3 cellular contexts compared by ENCODE assay signal in genomic region chr10:88898727-88899126, GRCh38.
A peak's percentile ranks its signal among the peaks of the same experiment; 100 is the strongest.
TF ChIP-seq lines count a peak whose summit lies in the region.

No MANE protein-coding gene starts in this region.

TF ChIP-seq in SK-N-SH, 30 proteins besides CTCF, POLR2A, EP300 and RAD21:
- TF ChIP-seq USF2 (IDR thresholded peaks at IDR 0.05; ENCODE audit: borderline replicate concordance, low read depth, low read length) (no peak), YY1 (IDR thresholded peaks at IDR 0.05; ENCODE audit: low read depth) (0 out of 2 replicates have a peak, but pooled peaks have one; percentile 22), ZBTB33 (IDR thresholded peaks at IDR 0.05; ENCODE audit: borderline replicate concordance, low read depth) (no peak)

TF ChIP-seq in SK-N-SH treated with all-trans-retinoic acid at 6 μM for 48 hours, 23 proteins besides CTCF, POLR2A, EP300 and RAD21:
- TF ChIP-seq SNAI2 (CRISPR knock-in tag; IDR thresholded peaks at IDR 0.05) (no peak), PPARA (CRISPR knock-in tag; IDR thresholded peaks at IDR 0.05; ENCODE audit: borderline replicate concordance) (no peak), ARNTL (CRISPR knock-in tag; IDR thresholded peaks at IDR 0.05; ENCODE audit: borderline replicate concordance, low read depth) (no peak), TCF4 (CRISPR knock-in tag; IDR thresholded peaks at IDR 0.05; ENCODE audit: borderline replicate concordance) (no peak)
- TF ChIP-seq, protein P1, sequence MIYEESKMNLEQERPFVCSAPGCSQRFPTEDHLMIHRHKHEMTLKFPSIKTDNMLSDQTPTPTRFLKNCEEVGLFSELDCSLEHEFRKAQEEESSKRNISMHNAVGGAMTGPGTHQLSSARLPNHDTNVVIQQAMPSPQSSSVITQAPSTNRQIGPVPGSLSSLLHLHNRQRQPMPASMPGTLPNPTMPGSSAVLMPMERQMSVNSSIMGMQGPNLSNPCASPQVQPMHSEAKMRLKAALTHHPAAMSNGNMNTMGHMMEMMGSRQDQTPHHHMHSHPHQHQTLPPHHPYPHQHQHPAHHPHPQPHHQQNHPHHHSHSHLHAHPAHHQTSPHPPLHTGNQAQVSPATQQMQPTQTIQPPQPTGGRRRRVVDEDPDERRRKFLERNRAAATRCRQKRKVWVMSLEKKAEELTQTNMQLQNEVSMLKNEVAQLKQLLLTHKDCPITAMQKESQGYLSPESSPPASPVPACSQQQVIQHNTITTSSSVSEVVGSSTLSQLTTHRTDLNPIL (CRISPR knock-in tag; IDR thresholded peaks at IDR 0.05; ENCODE audit: low read depth), result no peak
TF ChIP-seq in SK-N-SH treated with all-trans-retinoic acid at 6 μM for 48 hours: peak in this region for 0.

TF ChIP-seq in HCT116, 20 proteins besides CTCF, POLR2A, EP300 and RAD21:
- TF ChIP-seq, protein P2, sequence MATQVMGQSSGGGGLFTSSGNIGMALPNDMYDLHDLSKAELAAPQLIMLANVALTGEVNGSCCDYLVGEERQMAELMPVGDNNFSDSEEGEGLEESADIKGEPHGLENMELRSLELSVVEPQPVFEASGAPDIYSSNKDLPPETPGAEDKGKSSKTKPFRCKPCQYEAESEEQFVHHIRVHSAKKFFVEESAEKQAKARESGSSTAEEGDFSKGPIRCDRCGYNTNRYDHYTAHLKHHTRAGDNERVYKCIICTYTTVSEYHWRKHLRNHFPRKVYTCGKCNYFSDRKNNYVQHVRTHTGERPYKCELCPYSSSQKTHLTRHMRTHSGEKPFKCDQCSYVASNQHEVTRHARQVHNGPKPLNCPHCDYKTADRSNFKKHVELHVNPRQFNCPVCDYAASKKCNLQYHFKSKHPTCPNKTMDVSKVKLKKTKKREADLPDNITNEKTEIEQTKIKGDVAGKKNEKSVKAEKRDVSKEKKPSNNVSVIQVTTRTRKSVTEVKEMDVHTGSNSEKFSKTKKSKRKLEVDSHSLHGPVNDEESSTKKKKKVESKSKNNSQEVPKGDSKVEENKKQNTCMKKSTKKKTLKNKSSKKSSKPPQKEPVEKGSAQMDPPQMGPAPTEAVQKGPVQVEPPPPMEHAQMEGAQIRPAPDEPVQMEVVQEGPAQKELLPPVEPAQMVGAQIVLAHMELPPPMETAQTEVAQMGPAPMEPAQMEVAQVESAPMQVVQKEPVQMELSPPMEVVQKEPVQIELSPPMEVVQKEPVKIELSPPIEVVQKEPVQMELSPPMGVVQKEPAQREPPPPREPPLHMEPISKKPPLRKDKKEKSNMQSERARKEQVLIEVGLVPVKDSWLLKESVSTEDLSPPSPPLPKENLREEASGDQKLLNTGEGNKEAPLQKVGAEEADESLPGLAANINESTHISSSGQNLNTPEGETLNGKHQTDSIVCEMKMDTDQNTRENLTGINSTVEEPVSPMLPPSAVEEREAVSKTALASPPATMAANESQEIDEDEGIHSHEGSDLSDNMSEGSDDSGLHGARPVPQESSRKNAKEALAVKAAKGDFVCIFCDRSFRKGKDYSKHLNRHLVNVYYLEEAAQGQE (IDR thresholded peaks at IDR 0.05; ENCODE audit: low read depth), result no peak
- no peak for TF ChIP-seq POLR2AphosphoS5 (IDR thresholded peaks at IDR 0.05; ENCODE audit: low read depth, low read length)
- no peak for TF ChIP-seq SRF (IDR thresholded peaks at IDR 0.05; ENCODE audit: low read depth)
- TF ChIP-seq FOSL1 (IDR thresholded peaks at IDR 0.05; ENCODE audit: low read depth), result no peak
- TF ChIP-seq SP1 (IDR thresholded peaks at IDR 0.05; ENCODE audit: low read depth), result no peak
- TF ChIP-seq EZH2 (IDR thresholded peaks at IDR 0.05), result no peak
- TF ChIP-seq CEBPB (IDR thresholded peaks at IDR 0.05; ENCODE audit: low read depth), result no peak
- no peak for TF ChIP-seq CBX3 (IDR thresholded peaks at IDR 0.05; ENCODE audit: low read depth)
- TF ChIP-seq, protein P3, sequence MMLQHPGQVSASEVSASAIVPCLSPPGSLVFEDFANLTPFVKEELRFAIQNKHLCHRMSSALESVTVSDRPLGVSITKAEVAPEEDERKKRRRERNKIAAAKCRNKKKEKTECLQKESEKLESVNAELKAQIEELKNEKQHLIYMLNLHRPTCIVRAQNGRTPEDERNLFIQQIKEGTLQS (IDR thresholded peaks at IDR 0.05), result no peak
- no peak for TF ChIP-seq ZNF274 (IDR thresholded peaks at IDR 0.05; ENCODE audit: low read depth, low read length)
- TF ChIP-seq SIN3A (IDR thresholded peaks at IDR 0.05; ENCODE audit: low read depth), result no peak
- no peak for TF ChIP-seq YY1 (IDR thresholded peaks at IDR 0.05; ENCODE audit: extremely low read depth, insufficient replicate concordance, low read depth, low read length)
- TF ChIP-seq JUND (IDR thresholded peaks at IDR 0.05), result no peak
- TF ChIP-seq ELF1 (IDR thresholded peaks at IDR 0.05; ENCODE audit: borderline replicate concordance, low read depth), result no peak
- no peak for TF ChIP-seq ZFX (IDR thresholded peaks at IDR 0.05)
